In genomic region chrX:143648705-143649104, GRCh38 we compare ENCODE assay signal across 11 cellular contexts. TPM values are rescaled to one million over a fixed set of nuclear protein-coding genes. Genes with fewer than 3 reads are reported as not detected.
DNase-seq lines count a peak whose midpoint lies in the region; ATAC-seq and TF ChIP-seq lines count a peak whose summit lies in the region.
"Had no signal": no experiment of that assay in that cellular context is flagged by ENCODE, and none has a peak within 500 bp of the region (broad histone marks: within the 10 kb centered on the region; RNA-seq: fewer than 3 reads in every experiment).

No MANE protein-coding gene starts in this region.

- H3K27me3 Mint-ChIP-seq in GM23338 (ENCODE audit: insufficient read depth, low read depth, poor library complexity) (no peaks in the 10 kb centered on the region), immature natural killer cell (ENCODE audit: low read depth in 3 of 3) (peaks cover 0 to 5% (median 3%) of the 10 kb centered on the region in 3 donors)

- ATAC-seq in GM23338 = peak; percentile 66
- ATAC-seq in GM18505 (IDR thresholded peaks at IDR 0.05; ENCODE audit: unreplicated experiment) = no peak

- no peaks in the 10 kb centered on the region for H3F3A ChIP-seq in GM23338 (replicated peaks; ENCODE audit: low read depth)

- no peak for TF ChIP-seq EP300 in suprapubic skin (IDR thresholded peaks at IDR 0.05)

- H3K4me3 ChIP-seq in GM23338 (no peak overlapping the region), hepatocyte (no peak overlapping the region), osteoblast (ENCODE audit: insufficient read depth, low read length) (no peak overlapping the region), suprapubic skin (no peak overlapping the region)

- H3K9me2 ChIP-seq in GM23338 (ENCODE audit: insufficient read depth) = no peaks in the 10 kb centered on the region
- H3K9me2 ChIP-seq in hepatocyte (replicated peaks; ENCODE audit: insufficient read depth) = no peaks in the 10 kb centered on the region

- H3K4me1 ChIP-seq in GM23338 (ENCODE audit: insufficient read depth) = no peaks in the 10 kb centered on the region
- H3K4me1 ChIP-seq in hepatocyte (ENCODE audit: insufficient read depth) = no peaks in the 10 kb centered on the region
- no peaks in the 10 kb centered on the region for H3K4me1 ChIP-seq in osteoblast (ENCODE audit: insufficient read depth, low read length)
- no peaks in the 10 kb centered on the region for H3K4me1 ChIP-seq in suprapubic skin

- TF ChIP-seq CTCF in GM23338 (conservative IDR thresholded peaks at IDR 0.05; ENCODE audit: low read depth in 2 of 2) (peak; percentile 36 to 37), hepatocyte (IDR thresholded peaks at IDR 0.05; ENCODE audit: poor library complexity) (peak; percentile 25), osteoblast (IDR thresholded peaks at IDR 0.05; ENCODE audit: extremely low read depth, low read depth, low read length) (no peak), suprapubic skin (IDR thresholded peaks at IDR 0.05) (no peak)

- H3K27ac Mint-ChIP-seq in GM23338 (no peak overlapping the region), immature natural killer cell (no peak overlapping the region)
- H3K27ac Mint-ChIP-seq: brain had no signal

- H4K20me1 ChIP-seq in GM23338 (replicated peaks; ENCODE audit: insufficient read depth) (no peaks in the 10 kb centered on the region), hepatocyte (ENCODE audit: insufficient read depth, poor library complexity, severe bottlenecking) (no peaks in the 10 kb centered on the region), osteoblast (ENCODE audit: insufficient read depth, low read length) (no peaks in the 10 kb centered on the region)

- 37% methylated on average over 2 of the region's 2 CpGs for WGBS in hepatocyte (ENCODE audit: low lambda C conversion rate, missing lambda C conversion rate)
- WGBS in suprapubic skin = 28% methylated on average over 2 of the region's 2 CpGs

- H3K27ac ChIP-seq in GM23338 (ENCODE audit: low read depth) (no peak overlapping the region), hepatocyte (no peak overlapping the region), osteoblast (ENCODE audit: low read depth, low read length) (no peak overlapping the region), suprapubic skin (no peak overlapping the region)
- H3K27ac ChIP-seq: VCaP had no signal

- no peaks in the 10 kb centered on the region for H3K36me3 Mint-ChIP-seq in GM23338 (ENCODE audit: low read depth)
- H3K36me3 Mint-ChIP-seq in immature natural killer cell = no peaks in the 10 kb centered on the region
- H3K36me3 Mint-ChIP-seq: brain had no signal

- no peaks in the 10 kb centered on the region for H3K9me3 ChIP-seq in hepatocyte (ENCODE audit: low read depth)
- H3K9me3 ChIP-seq in osteoblast (ENCODE audit: low read depth, low read length) = no peaks in the 10 kb centered on the region
- no peaks in the 10 kb centered on the region for H3K9me3 ChIP-seq in suprapubic skin

- no peaks in the 10 kb centered on the region for H3K36me3 ChIP-seq in GM23338 (ENCODE audit: insufficient read depth)
- no peaks in the 10 kb centered on the region for H3K36me3 ChIP-seq in hepatocyte (replicated peaks; ENCODE audit: insufficient read depth, low read depth)
- H3K36me3 ChIP-seq in osteoblast (ENCODE audit: insufficient read depth, low read length) = no peaks in the 10 kb centered on the region
- no peaks in the 10 kb centered on the region for H3K36me3 ChIP-seq in suprapubic skin

- H3K4me1 Mint-ChIP-seq in GM23338 (no peaks in the 10 kb centered on the region), immature natural killer cell (no peaks in the 10 kb centered on the region)
- H3K4me1 Mint-ChIP-seq: brain had no signal

- H3K4me3 Mint-ChIP-seq in GM23338 = no peak overlapping the region
- no peak overlapping the region for H3K4me3 Mint-ChIP-seq in immature natural killer cell
- H3K4me3 Mint-ChIP-seq: brain had no signal

- peaks cover 12% of the 10 kb centered on the region for H3K9me3 Mint-ChIP-seq in GM23338
- H3K9me3 Mint-ChIP-seq in immature natural killer cell = no peaks in the 10 kb centered on the region
- H3K9me3 Mint-ChIP-seq: brain had no signal

- H3K79me2 ChIP-seq in GM23338 (replicated peaks; ENCODE audit: insufficient read depth) = no peaks in the 10 kb centered on the region
- H3K79me2 ChIP-seq in hepatocyte = no peaks in the 10 kb centered on the region
- H3K79me2 ChIP-seq in osteoblast (ENCODE audit: insufficient read depth, low read length) = no peaks in the 10 kb centered on the region

- TF ChIP-seq POLR2A in GM18505 (IDR thresholded peaks at IDR 0.05; ENCODE audit: borderline replicate concordance, extremely low read depth, insufficient read depth, insufficient read length) (no peak), suprapubic skin (IDR thresholded peaks at IDR 0.05) (no peak)

- H3K4me2 ChIP-seq in GM23338 = no peak overlapping the region
- H3K4me2 ChIP-seq in hepatocyte = no peak overlapping the region
- no peak overlapping the region for H3K4me2 ChIP-seq in osteoblast (ENCODE audit: insufficient read depth, low read length)

- H2AFZ ChIP-seq in GM23338 (no peak overlapping the region), hepatocyte (no peak overlapping the region), osteoblast (ENCODE audit: low read length) (no peak overlapping the region)

- DNase-seq in COLO829 (ENCODE audit: low spot score) = peak; percentile 5
- peak; percentile 56 for DNase-seq in GM23338 (ENCODE audit: low spot score)
- DNase-seq in NCI-H69 (lab: John Stamatoyannopoulos, UW) = peak; percentile 55
- peak; percentile 35 for DNase-seq in hepatocyte (ENCODE audit: low spot score)
- no peak for DNase-seq in osteoblast (ENCODE audit: insufficient read length, low spot score, missing footprints)
- no peak for DNase-seq in suprapubic skin (ENCODE audit: low spot score in 2 of 2)
- no peak for DNase-seq in immature natural killer cell
- DNase-seq: KG1 had no signal

- H3K27me3 ChIP-seq in GM23338 (ENCODE audit: insufficient read depth) = no peaks in the 10 kb centered on the region
- H3K27me3 ChIP-seq in hepatocyte = no peaks in the 10 kb centered on the region
- H3K27me3 ChIP-seq in osteoblast (ENCODE audit: insufficient read depth, low read length) = no peaks in the 10 kb centered on the region
- no peaks in the 10 kb centered on the region for H3K27me3 ChIP-seq in suprapubic skin

TF ChIP-seq in GM23338, 12 proteins besides CTCF, POLR2A, EP300 and RAD21 (continues in another document):
- TF ChIP-seq NANOG (IDR thresholded peaks at IDR 0.05; ENCODE audit: borderline replicate concordance) (no peak), CREB1 (CRISPR knock-in tag; IDR thresholded peaks at IDR 0.05; ENCODE audit: low read depth) (no peak)

RNA-seq across cellular contexts. Expression of gene SLITRK4, which starts 12.8 kb away (rescaled TPM):
- 4.0 and 6.0 TPM in 2 replicates for total RNA-seq in GM23338 (2014; rRNA removed; shearing (Covaris generic))
- 1.5 and 2.9 TPM in 2 replicates for polyA plus RNA-seq in GM23338 (2016; fragmentation: Nextera tagmentation; extraction: Ambion mirVana)
- 15.2 and 17.0 TPM in 2 replicates for total RNA-seq in hepatocyte
- polyA plus RNA-seq in hepatocyte = 6.2 and 11.1 TPM in 2 replicates
- total RNA-seq in osteoblast = 0.29 and 0.36 TPM in 2 replicates
- 1 to 10 TPM in 3 of 4 donors, under 1 TPM in 1; 0.95 to 3.4 (median 1.9) TPM for total RNA-seq in suprapubic skin
- polyA plus RNA-seq in immature natural killer cell = not detected

Comparison
In these comparisons a context has a peak if more than half of its experiments do, and no peak if none do; other contexts are left out.
1. DNase-seq: peak in COLO829 (single experiment), GM23338 (single experiment), NCI-H69 (single experiment) and hepatocyte (single experiment); none in osteoblast (single experiment), suprapubic skin (0 of 2) and immature natural killer cell (0 of 3).
2. CTCF ChIP-seq: peak in GM23338 (2 of 2) and hepatocyte (single experiment); none in osteoblast (single experiment) and suprapubic skin (0 of 2).